ENCODE assay signal across 14 cellular contexts in the genomic region with DNA sequence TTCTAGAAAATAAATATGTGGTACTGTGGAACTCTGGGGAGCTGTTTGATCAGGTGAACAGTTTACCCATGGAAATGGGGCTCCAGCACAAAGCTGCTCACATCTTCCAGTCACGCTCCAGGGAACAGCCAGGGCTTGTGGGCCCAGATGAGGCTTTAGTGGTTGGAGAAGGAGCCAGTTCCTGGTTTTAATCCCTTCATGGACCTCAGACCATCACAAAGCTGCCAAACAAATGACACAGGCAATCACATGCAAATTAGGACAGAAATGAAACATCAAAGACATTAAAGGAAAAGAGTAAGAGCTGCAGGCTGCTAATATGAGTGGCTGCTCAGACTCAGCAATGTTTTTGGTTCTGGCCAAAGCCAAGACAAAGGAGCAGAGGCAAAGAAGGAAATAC. TPM values are rescaled to one million over a fixed set of nuclear protein-coding genes. Genes with fewer than 3 reads are reported as not detected.
DNase-seq lines count a peak whose midpoint lies in the region; ATAC-seq and TF ChIP-seq lines count a peak whose summit lies in the region.
"Had no signal": no experiment of that assay in that cellular context is flagged by ENCODE, and none has a peak within 500 bp of the region (broad histone marks: within the 10 kb centered on the region; RNA-seq: fewer than 3 reads in every experiment).

No MANE protein-coding gene starts in this region.

- peaks cover 0 to under 1% (median 0%) of the 10 kb centered on the region in 4 donors for H3K36me3 ChIP-seq in right lobe of liver
- H3K36me3 ChIP-seq in MG63 = no peaks in the 10 kb centered on the region

- H3K27me3 ChIP-seq in right lobe of liver (no peaks in the 10 kb centered on the region), MG63 (no peaks in the 10 kb centered on the region)
- H3K27me3 ChIP-seq: esophagus muscularis mucosa had no signal

- peaks cover 84% of the 10 kb centered on the region for H3K4me1 Mint-ChIP-seq in activated naive CD4-positive, alpha-beta T cell treated with anti-CD3 and anti-CD28 coated beads for 36 hours (ENCODE audit: low read depth)

- ATAC-seq in GM19397 (IDR thresholded peaks at IDR 0.05; ENCODE audit: unreplicated experiment) = no peak
- no peak for ATAC-seq in right lobe of liver

- CTCF ChIA-PET in activated naive CD4-positive, alpha-beta T cell treated with anti-CD3 and anti-CD28 coated beads for 36 hours (lab: Charles Lee) = interaction anchor here (0.7 to 2.2 kb wide), 5 partner anchors 10 to 65 kb away, joined by 3 to 12 read pairs (median 5); no protein-coding TSS in a partner anchor

- no peaks in the 10 kb centered on the region for H3K27me3 Mint-ChIP-seq in activated naive CD4-positive, alpha-beta T cell treated with anti-CD3 and anti-CD28 coated beads for 36 hours (ENCODE audit: low read depth)

- H3K36me3 Mint-ChIP-seq in activated naive CD4-positive, alpha-beta T cell treated with anti-CD3 and anti-CD28 coated beads for 36 hours (ENCODE audit: low read depth) = peaks cover 14% of the 10 kb centered on the region

- TF ChIP-seq CTCF in VCaP (conservative IDR thresholded peaks at IDR 0.05) (no peak), right lobe of liver (IDR thresholded peaks at IDR 0.05) (no peak)

- H3K4me3 ChIP-seq in right lobe of liver (no peak overlapping the region), MG63 (no peak overlapping the region)
- H3K4me3 ChIP-seq: lung had no signal

- DNase-seq in activated naive CD4-positive, alpha-beta T cell treated with anti-CD3 and anti-CD28 coated beads for 36 hours = peak; percentile 49
- DNase-seq in activated naive CD4-positive, alpha-beta T cell treated with Interleukin-2 at 50 U/mL for 16 hours = no peak
- DNase-seq in glomerular visceral epithelial cell (ENCODE audit: extremely low spot score) (peak; percentile 33), right lobe of liver (no peak), MG63 (no peak)
- DNase-seq: activated gamma-delta T cell treated with Interleukin-2 at 50 U/mL for 16 hours, AML-193, GF-D8, NCI-H146 had no signal

- no peaks in the 10 kb centered on the region for H3K9me3 Mint-ChIP-seq in activated naive CD4-positive, alpha-beta T cell treated with anti-CD3 and anti-CD28 coated beads for 36 hours

- H3K27ac ChIP-seq in VCaP (peak overlapping the region; percentile 99), temporal lobe (ENCODE audit: low read depth, low read length) (peak overlapping the region; percentile 49), right lobe of liver (no peak overlapping the region)

- intact Hi-C loops in activated naive CD4-positive, alpha-beta T cell treated with anti-CD3 and anti-CD28 coated beads for 36 hours (cut with micrococcal nuclease) = loop anchor here (2.0 to 10.0 kb wide), 8 partner anchors 247 to 1213 kb away; partner anchors contain the start of genes ACTR3C, AGAP3, FASTK and LRRC61
- intact Hi-C loops in right lobe of liver (cut with DNase I) = no loop called here

- 78% methylated on average over 1 of the region's 1 CpG for WGBS in right lobe of liver (ENCODE audit: insufficient coverage, low coverage, low lambda C conversion rate, missing lambda C conversion rate)

- H3K27ac Mint-ChIP-seq in activated naive CD4-positive, alpha-beta T cell treated with anti-CD3 and anti-CD28 coated beads for 36 hours = peak overlapping the region; percentile 84

- TF ChIP-seq POLR2A in right lobe of liver (IDR thresholded peaks at IDR 0.05) = no peak

- H3K4me3 Mint-ChIP-seq in activated naive CD4-positive, alpha-beta T cell treated with anti-CD3 and anti-CD28 coated beads for 36 hours = peak overlapping the region; percentile 50

- H3K9me3 ChIP-seq in right lobe of liver = no peaks in the 10 kb centered on the region
- no peaks in the 10 kb centered on the region for H3K9me3 ChIP-seq in MG63
- H3K9me3 ChIP-seq: esophagus muscularis mucosa had no signal

- H3K4me1 ChIP-seq in right lobe of liver = peaks cover 0 to 22% (median 10%) of the 10 kb centered on the region in 4 donors

RNA-seq across cellular contexts. Expression of gene ATP6V0E2, which starts 2.2 kb away (rescaled TPM):
- total RNA-seq in activated naive CD4-positive, alpha-beta T cell treated with anti-CD3 and anti-CD28 coated beads for 36 hours = 10 to 100 TPM; 31.8 to 32.4 TPM
- total RNA-seq in temporal lobe (115 TPM), right lobe of liver (10 to 100 TPM; 33.8 to 95.1 (median 70.9) TPM)
- total RNA-seq in MG63 (2014; rRNA removed; shearing (Covaris generic); ENCODE audit: low replicate concordance) = 18.4 and 21.9 TPM in 2 replicates

RNA-seq across cellular contexts. Expression of gene ZNF862, which starts 33.4 kb away (rescaled TPM):
- 10 to 100 TPM; 17.6 to 19.4 TPM for total RNA-seq in activated naive CD4-positive, alpha-beta T cell treated with anti-CD3 and anti-CD28 coated beads for 36 hours
- total RNA-seq in temporal lobe = 11.8 TPM
- 10 to 100 TPM in 2 of 6 experiments, 1 to 10 TPM in 4; 2.5 to 11.3 (median 7.1) TPM for total RNA-seq in right lobe of liver
- total RNA-seq in MG63 (2014; rRNA removed; shearing (Covaris generic); ENCODE audit: low replicate concordance) = 0.52 and 4.5 TPM in 2 replicates

Comparison
In these comparisons a context has a peak if more than half of its experiments do, and no peak if none do; other contexts are left out.
1. DNase-seq: peak in activated naive CD4-positive, alpha-beta T cell treated with anti-CD3 and anti-CD28 coated beads for 36 hours (single experiment) and glomerular visceral epithelial cell (single experiment); none in activated naive CD4-positive, alpha-beta T cell treated with Interleukin-2 at 50 U/mL for 16 hours (single experiment), right lobe of liver (0 of 3) and MG63 (single experiment).
2. H3K27ac ChIP-seq: peak in VCaP (single experiment) and temporal lobe (single experiment); none in right lobe of liver (0 of 3).